ENCODE assay signal across 9 cellular contexts in genomic region chr7:56063500-56063881, GRCh38. TPM values are rescaled to one million over a fixed set of nuclear protein-coding genes. Genes with fewer than 3 reads are reported as not detected.
DNase-seq lines count a peak whose midpoint lies in the region; TF ChIP-seq lines count a peak whose summit lies in the region.
"Had no signal": no experiment of that assay in that cellular context is flagged by ENCODE, and none has a peak within 500 bp of the region (broad histone marks: within the 10 kb centered on the region; RNA-seq: fewer than 3 reads in every experiment).

No MANE protein-coding gene starts in this region.

- peaks cover 36 to 72% (median 55%) of the 10 kb centered on the region in 10 experiments for H3K4me1 ChIP-seq in BLaER1 treated with 17β-estradiol and CSF1 and Interleukin-3, amounts not matched to agents 10 nM and 100 nM

- TF ChIP-seq CTCF in chondrocyte (IDR thresholded peaks at IDR 0.05) (no peak), neural crest cell (conservative IDR thresholded peaks at IDR 0.05) (no peak)

- peaks cover 43 to 79% (median 69%) of the 10 kb centered on the region in 11 experiments for H3K36me3 ChIP-seq in BLaER1 treated with 17β-estradiol and CSF1 and Interleukin-3, amounts not matched to agents 10 nM and 100 nM
- peaks cover 75% of the 10 kb centered on the region for H3K36me3 ChIP-seq in KOPT-K1 (ENCODE audit: insufficient read depth, low read length)

- H3K4me3 ChIP-seq in BLaER1 treated with 17β-estradiol and CSF1 and Interleukin-3, amounts not matched to agents 10 nM and 100 nM = peak overlapping the region in 9 of 10 experiments; percentile 73 to 88 (median 82); a peak in 15 of 20 replicates

- peak overlapping the region; percentile 94 for H3K27ac Mint-ChIP-seq in chondrocyte (ENCODE audit: unreplicated experiment)
- no peak overlapping the region for H3K27ac Mint-ChIP-seq in neural crest cell (ENCODE audit: unreplicated experiment)

- peak overlapping the region; percentile 80 to 97 (median 93) for H3K27ac ChIP-seq in BLaER1 treated with 17β-estradiol and CSF1 and Interleukin-3, amounts not matched to agents 10 nM and 100 nM
- H3K27ac ChIP-seq in KOPT-K1 (ENCODE audit: low read depth, low read length, poor library complexity, severe bottlenecking) = peak overlapping the region; percentile 88

- peaks cover 27% of the 10 kb centered on the region for H3K4me1 Mint-ChIP-seq in chondrocyte (ENCODE audit: low read depth)
- peaks cover 26% of the 10 kb centered on the region for H3K4me1 Mint-ChIP-seq in neural crest cell

- H3K4me3 Mint-ChIP-seq in chondrocyte (ENCODE audit: unreplicated experiment) = peak overlapping the region; percentile 95
- peak overlapping the region; percentile 94 for H3K4me3 Mint-ChIP-seq in neural crest cell

- peak overlapping the region; percentile 67 to 90 (median 82) for H3K4me2 ChIP-seq in BLaER1 treated with 17β-estradiol and CSF1 and Interleukin-3, amounts not matched to agents 10 nM and 100 nM

- H3K9ac ChIP-seq in BLaER1 treated with 17β-estradiol and CSF1 and Interleukin-3, amounts not matched to agents 10 nM and 100 nM = peak overlapping the region; percentile 87 to 97 (median 93)

- peaks cover 0 to 76% (median 46%) of the 10 kb centered on the region in 11 experiments; a peak in 19 of 22 replicates for H4K20me1 ChIP-seq in BLaER1 treated with 17β-estradiol and CSF1 and Interleukin-3, amounts not matched to agents 10 nM and 100 nM

- H3K9me3 ChIP-seq in BLaER1 treated with 17β-estradiol and CSF1 and Interleukin-3, amounts not matched to agents 10 nM and 100 nM (replicated peaks in 1 of 11) = no peaks in the 10 kb centered on the region
- no peaks in the 10 kb centered on the region for H3K9me3 ChIP-seq in KOPT-K1 (ENCODE audit: insufficient read depth, low read length, poor library complexity, severe bottlenecking)

- DNase-seq in chondrocyte (ENCODE audit: low spot score) (no peak), neural crest cell (ENCODE audit: low read depth, low spot score) (no peak), A172 (ENCODE audit: low spot score) (no peak), NCI-H345 (lab: John Stamatoyannopoulos, UW) (no peak), retina (no peak)
- DNase-seq in activated CD4-positive, alpha-beta T cell treated with anti-CD3 and anti-CD28 coated beads for 48 hours = no peak
- DNase-seq: NCI-H187 treated with DMSO at 0.1 percent for 48 hours had no signal

- peaks cover 26% of the 10 kb centered on the region for H3K36me3 Mint-ChIP-seq in chondrocyte (ENCODE audit: low read depth)
- H3K36me3 Mint-ChIP-seq in neural crest cell (ENCODE audit: low read depth) = peaks cover 16% of the 10 kb centered on the region

- H3K9me3 Mint-ChIP-seq in chondrocyte (ENCODE audit: low read depth) (no peaks in the 10 kb centered on the region), neural crest cell (no peaks in the 10 kb centered on the region)

- no peaks in the 10 kb centered on the region for H3K27me3 ChIP-seq in BLaER1 treated with 17β-estradiol and CSF1 and Interleukin-3, amounts not matched to agents 10 nM and 100 nM

- H3K27me3 Mint-ChIP-seq in chondrocyte (ENCODE audit: low read depth) (no peaks in the 10 kb centered on the region), neural crest cell (ENCODE audit: low read depth) (no peaks in the 10 kb centered on the region)

RNA-seq across cellular contexts. Expression of gene SUMF2, which starts 0.6 kb away (rescaled TPM):
- total RNA-seq in chondrocyte (158 to 182 TPM (median 160 TPM) in 3 replicates), neural crest cell (82.1 and 85.9 TPM in 2 replicates)
- total RNA-seq in A172 (2014; rRNA removed; shearing (Covaris generic)) = 112 and 128 TPM in 2 replicates

RNA-seq across cellular contexts. Expression of gene CCT6A, which starts 11.9 kb away (rescaled TPM):
- total RNA-seq in chondrocyte (97.2 to 123 TPM (median 101 TPM) in 3 replicates), neural crest cell (221 and 229 TPM in 2 replicates)
- 538 and 632 TPM in 2 replicates for total RNA-seq in A172 (2014; rRNA removed; shearing (Covaris generic))

RNA-seq across cellular contexts. Expression of gene PSPH, which starts 12.2 kb away (rescaled TPM):
- 11.4 to 37.5 TPM (median 35.9 TPM) in 3 replicates for total RNA-seq in chondrocyte
- 42.5 and 43.9 TPM in 2 replicates for total RNA-seq in neural crest cell
- 98.8 and 102 TPM in 2 replicates for total RNA-seq in A172 (2014; rRNA removed; shearing (Covaris generic))

RNA-seq across cellular contexts. Expression of gene PHKG1, which starts 29.3 kb away (rescaled TPM):
- total RNA-seq in chondrocyte = 0.15 to 0.62 TPM (median 0.24 TPM) in 3 replicates
- 1.1 and 1.7 TPM in 2 replicates for total RNA-seq in neural crest cell
- 0.28 TPM in 1 of 2 replicates, not detected in the other for total RNA-seq in A172 (2014; rRNA removed; shearing (Covaris generic))

RNA-seq across cellular contexts. Expression of gene CHCHD2, which starts 42.8 kb away (rescaled TPM):
- total RNA-seq in chondrocyte = 119 to 232 TPM (median 120 TPM) in 3 replicates
- 318 and 330 TPM in 2 replicates for total RNA-seq in neural crest cell
- total RNA-seq in A172 (2014; rRNA removed; shearing (Covaris generic)) = 849 and 881 TPM in 2 replicates
